Comparison of ENCODE assay signal across 26 cellular contexts in the genomic region with DNA sequence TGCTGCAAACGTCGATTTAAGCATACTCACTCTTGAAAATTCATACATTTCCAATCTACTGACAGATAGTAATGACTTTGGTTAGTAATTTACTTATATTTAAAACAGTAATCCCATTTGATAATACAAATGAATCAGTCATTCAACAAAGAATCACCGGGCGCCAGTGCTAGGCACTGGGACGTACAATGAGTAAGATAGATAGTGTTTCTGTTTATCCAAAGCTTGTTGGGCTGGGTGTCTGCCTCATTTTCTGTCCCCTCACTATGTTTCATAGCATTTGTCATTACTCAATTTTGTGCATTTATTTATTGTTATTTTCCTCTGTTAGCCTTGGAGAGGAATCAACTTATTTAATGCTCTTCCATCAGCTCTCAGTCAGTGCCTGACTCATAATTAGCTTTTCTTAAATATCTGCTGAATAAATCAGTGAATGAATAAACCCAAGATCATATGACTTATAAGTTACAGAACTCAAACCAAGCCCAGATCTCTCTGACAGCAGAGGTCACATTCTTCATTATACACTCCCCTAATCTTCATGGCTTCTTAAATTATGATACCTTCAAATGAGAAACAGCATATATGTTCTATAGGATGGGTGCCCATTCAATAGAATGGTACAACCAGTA.
DNase-seq lines count a peak whose midpoint lies in the region; ATAC-seq, FAIRE-seq and TF ChIP-seq lines count a peak whose summit lies in the region.
"Had no signal": no experiment of that assay in that cellular context is flagged by ENCODE, and none has a peak within 500 bp of the region (broad histone marks: within the 10 kb centered on the region; RNA-seq: fewer than 3 reads in every experiment).

No MANE protein-coding gene starts in this region.

- H3K9me3 Mint-ChIP-seq in astrocyte (ENCODE audit: unreplicated experiment) = no peaks in the 10 kb centered on the region
- H3K9me3 Mint-ChIP-seq in activated CD4-positive, alpha-beta T cell treated with anti-CD3 and anti-CD28 coated beads, Interleukin-2, amount 10 ng/mL, durations not matched to agents 24 days and 14 days = no peaks in the 10 kb centered on the region
- H3K9me3 Mint-ChIP-seq: GM23338 had no signal

- no peak overlapping the region for H2AFZ ChIP-seq in astrocyte (ENCODE audit: low read depth, low read length)
- H2AFZ ChIP-seq: GM23338 had no signal

- H3K4me3 Mint-ChIP-seq in astrocyte (ENCODE audit: unreplicated experiment) = no peak overlapping the region
- H3K4me3 Mint-ChIP-seq in activated CD4-positive, alpha-beta T cell treated with anti-CD3 and anti-CD28 coated beads, Interleukin-2, amount 10 ng/mL, durations not matched to agents 24 days and 14 days = no peak overlapping the region
- H3K4me3 Mint-ChIP-seq: GM23338 had no signal

- H3K4me2 ChIP-seq in astrocyte (ENCODE audit: low read length) = no peak overlapping the region
- H3K4me2 ChIP-seq: GM23338 had no signal

- FAIRE-seq in astrocyte (lab: Jason Lieb, UNC) = no peak
- FAIRE-seq: GM12892, GM19239 had no signal

- no peaks in the 10 kb centered on the region for H3K4me1 ChIP-seq in astrocyte (ENCODE audit: insufficient read depth, low read length)
- H3K4me1 ChIP-seq: HAP-1, Peyer's patch had no signal

- H3K4me3 ChIP-seq in astrocyte (ENCODE audit: insufficient read depth, low read depth, low read length) (no peak overlapping the region), fibroblast of the aortic adventitia (ENCODE audit: low read depth, low read length) (no peak overlapping the region)
- H3K4me3 ChIP-seq: GM23338, HAP-1, Peyer's patch, SK-N-MC had no signal

- no peak overlapping the region for H3K27ac ChIP-seq in astrocyte (ENCODE audit: low read depth, low read length)
- H3K27ac ChIP-seq: Peyer's patch, SK-N-MC had no signal

- no peak for ATAC-seq in GM21576 (IDR thresholded peaks at IDR 0.05; ENCODE audit: unreplicated experiment)
- ATAC-seq: GM23338 had no signal

- no peak overlapping the region for H3K27ac Mint-ChIP-seq in astrocyte (ENCODE audit: unreplicated experiment)
- no peak overlapping the region for H3K27ac Mint-ChIP-seq in activated CD4-positive, alpha-beta T cell treated with anti-CD3 and anti-CD28 coated beads, Interleukin-2, amount 10 ng/mL, durations not matched to agents 24 days and 14 days
- H3K27ac Mint-ChIP-seq: GM23338 had no signal

- intact Hi-C loops in activated CD4-positive, alpha-beta T cell treated with anti-CD3 and anti-CD28 coated beads, Interleukin-2, amount 10 ng/mL, durations not matched to agents 24 days and 14 days (cut with micrococcal nuclease) = no loop called here

- H3K9me3 ChIP-seq in astrocyte (ENCODE audit: insufficient read depth, low read depth, low read length) = no peaks in the 10 kb centered on the region
- H3K9me3 ChIP-seq: HAP-1, Peyer's patch had no signal

- H4K20me1 ChIP-seq in astrocyte (ENCODE audit: insufficient read depth, low read length) = no peaks in the 10 kb centered on the region

- no peaks in the 10 kb centered on the region for H3K79me2 ChIP-seq in astrocyte (ENCODE audit: insufficient read depth, low read length)

- H3K9ac ChIP-seq in astrocyte (ENCODE audit: low read length) = no peak overlapping the region

- no peaks in the 10 kb centered on the region for H3K36me3 ChIP-seq in astrocyte (ENCODE audit: insufficient read depth, low read length)
- H3K36me3 ChIP-seq: HAP-1, Peyer's patch had no signal

- no peak for TF ChIP-seq CTCF in astrocyte (IDR thresholded peaks at IDR 0.05; ENCODE audit: insufficient read depth, low read depth, low read length)
- no peak for TF ChIP-seq CTCF in fibroblast of the aortic adventitia (IDR thresholded peaks at IDR 0.05; ENCODE audit: insufficient read depth, low read length)

- no peaks in the 10 kb centered on the region for H3K27me3 ChIP-seq in astrocyte (ENCODE audit: insufficient read depth, low read length)
- H3K27me3 ChIP-seq: Peyer's patch had no signal

- H3K27me3 Mint-ChIP-seq in astrocyte (ENCODE audit: low read depth, unreplicated experiment) = no peaks in the 10 kb centered on the region
- no peaks in the 10 kb centered on the region for H3K27me3 Mint-ChIP-seq in activated CD4-positive, alpha-beta T cell treated with anti-CD3 and anti-CD28 coated beads, Interleukin-2, amount 10 ng/mL, durations not matched to agents 24 days and 14 days

- H3K4me1 Mint-ChIP-seq in astrocyte (ENCODE audit: low read depth, unreplicated experiment) = no peaks in the 10 kb centered on the region
- no peaks in the 10 kb centered on the region for H3K4me1 Mint-ChIP-seq in activated CD4-positive, alpha-beta T cell treated with anti-CD3 and anti-CD28 coated beads, Interleukin-2, amount 10 ng/mL, durations not matched to agents 24 days and 14 days

- no peaks in the 10 kb centered on the region for H3K36me3 Mint-ChIP-seq in astrocyte (ENCODE audit: low read depth, unreplicated experiment)
- no peaks in the 10 kb centered on the region for H3K36me3 Mint-ChIP-seq in activated CD4-positive, alpha-beta T cell treated with anti-CD3 and anti-CD28 coated beads, Interleukin-2, amount 10 ng/mL, durations not matched to agents 24 days and 14 days (ENCODE audit: low read depth)

- DNase-seq in LHCN-M2 (ENCODE audit: low read depth) = peak; percentile 35
- peak; percentile 4 for DNase-seq in astrocyte (ENCODE audit: low read depth)
- DNase-seq in fibroblast of the aortic adventitia (ENCODE audit: low read depth) = peak; percentile 41
- DNase-seq in activated CD4-positive, alpha-beta T cell treated with anti-CD3 and anti-CD28 coated beads, Interleukin-2, amount 10 ng/mL, durations not matched to agents 24 days and 14 days = no peak
- DNase-seq in hepatic stellate cell (ENCODE audit: low spot score) = no peak
- no peak for DNase-seq in H4 (ENCODE audit: low spot score)
- DNase-seq: ACHN, DMS153, DND-41, KBM-7, NCI-H1048, NCI-H1417, NCI-H1694, NCI-H2081, NCI-H2171, NCI-H226, NCI-H510A, NCI-H69, Peyer's patch, SIG-M5 had no signal

Comparison
In these comparisons a context has a peak if more than half of its experiments do, and no peak if none do; other contexts are left out.
1. DNase-seq: peak in LHCN-M2 (single experiment), astrocyte (single experiment) and fibroblast of the aortic adventitia (single experiment); none in activated CD4-positive, alpha-beta T cell treated with anti-CD3 and anti-CD28 coated beads, Interleukin-2, amount 10 ng/mL, durations not matched to agents 24 days and 14 days (single experiment), hepatic stellate cell (single experiment) and H4 (single experiment).